ENCODE assay signal across 14 cellular contexts in genomic region chrX:8245411-8245810, GRCh38.
DNase-seq lines count a peak whose midpoint lies in the region; ATAC-seq and TF ChIP-seq lines count a peak whose summit lies in the region.
"Had no signal": no experiment of that assay in that cellular context is flagged by ENCODE, and none has a peak within 500 bp of the region (broad histone marks: within the 10 kb centered on the region; RNA-seq: fewer than 3 reads in every experiment).

No MANE protein-coding gene starts in this region.

- TF ChIP-seq POLR2A in body of pancreas (IDR thresholded peaks at IDR 0.05) (no peak), tibial nerve (IDR thresholded peaks at IDR 0.05) (no peak)

- H3K27me3 Mint-ChIP-seq in nephron progenitor cell (ENCODE audit: low read depth, poor library complexity), result peaks cover 4% of the 10 kb centered on the region
- no peaks in the 10 kb centered on the region for H3K27me3 Mint-ChIP-seq in CD4-positive, alpha-beta T cell
- H3K27me3 Mint-ChIP-seq: CD4-positive, CD25-positive, alpha-beta regulatory T cell; IgD-negative memory B cell had no signal

- no peak overlapping the region for H3K4me3 Mint-ChIP-seq in nephron progenitor cell
- no peak overlapping the region for H3K4me3 Mint-ChIP-seq in CD4-positive, alpha-beta T cell
- H3K4me3 Mint-ChIP-seq: CD4-positive, CD25-positive, alpha-beta regulatory T cell; IgD-negative memory B cell had no signal

- CTCF ChIA-PET in CD4-positive, alpha-beta T cell (lab: Charles Lee), result no interaction called here

- H3K27ac ChIP-seq in body of pancreas (no peak overlapping the region), tibial nerve (no peak overlapping the region)
- no peak overlapping the region for H3K27ac ChIP-seq in CD4-positive, alpha-beta T cell (ENCODE audit: low read depth, low read length)

- H3K36me3 Mint-ChIP-seq in nephron progenitor cell (ENCODE audit: low read depth), result no peaks in the 10 kb centered on the region
- no peaks in the 10 kb centered on the region for H3K36me3 Mint-ChIP-seq in CD4-positive, alpha-beta T cell (ENCODE audit: low read depth)
- H3K36me3 Mint-ChIP-seq: CD4-positive, CD25-positive, alpha-beta regulatory T cell; IgD-negative memory B cell had no signal

- DNase-seq in RKO (ENCODE audit: low spot score) (peak; percentile 2), epithelial cell of esophagus (ENCODE audit: low read depth) (peak; percentile 23), nephron progenitor cell (peak; percentile 31), body of pancreas (no peak), tibial nerve (ENCODE audit: low spot score in 2 of 2) (no peak)
- no peak for DNase-seq in CD4-positive, alpha-beta T cell
- DNase-seq: CD4-positive, CD25-positive, alpha-beta regulatory T cell; HCEC 1CT; NCI-H1417; NCI-H1930; NCI-H446; OCI-M1 had no signal

- no peak overlapping the region for H3K27ac Mint-ChIP-seq in nephron progenitor cell
- H3K27ac Mint-ChIP-seq in CD4-positive, alpha-beta T cell, result no peak overlapping the region
- H3K27ac Mint-ChIP-seq: CD4-positive, CD25-positive, alpha-beta regulatory T cell had no signal

- POLR2A ChIA-PET in CD4-positive, alpha-beta T cell (lab: Charles Lee), result no interaction called here

- no peak overlapping the region for H3K4me3 ChIP-seq in epithelial cell of esophagus (ENCODE audit: low read length)
- H3K4me3 ChIP-seq in body of pancreas, result no peak overlapping the region
- no peak overlapping the region for H3K4me3 ChIP-seq in tibial nerve

- H3K36me3 ChIP-seq in body of pancreas (replicated peaks in 1 of 2; ENCODE audit: insufficient read depth in 1 of 2, low read depth in 2 of 2), result no peaks in the 10 kb centered on the region
- no peaks in the 10 kb centered on the region for H3K36me3 ChIP-seq in tibial nerve

- no peaks in the 10 kb centered on the region for H3K4me1 ChIP-seq in body of pancreas
- H3K4me1 ChIP-seq in tibial nerve, result no peaks in the 10 kb centered on the region

- intact Hi-C loops in body of pancreas (cut with DNase I), result no loop called here
- intact Hi-C loops in CD4-positive, alpha-beta T cell (cut with DNase I, micrococcal nuclease), result no loop called here

- TF ChIP-seq EP300 in Ishikawa (IDR thresholded peaks at IDR 0.05; ENCODE audit: borderline replicate concordance) (no peak), tibial nerve (IDR thresholded peaks at IDR 0.05) (no peak)

- H3K9me3 Mint-ChIP-seq in nephron progenitor cell, result no peaks in the 10 kb centered on the region
- no peaks in the 10 kb centered on the region for H3K9me3 Mint-ChIP-seq in CD4-positive, alpha-beta T cell

- TF ChIP-seq CTCF in epithelial cell of esophagus (IDR thresholded peaks at IDR 0.05; ENCODE audit: insufficient read depth, low read depth, low read length, missing control alignments) (no peak), nephron progenitor cell (IDR thresholded peaks at IDR 0.05) (no peak), body of pancreas (IDR thresholded peaks at IDR 0.05) (no peak), tibial nerve (IDR thresholded peaks at IDR 0.05) (no peak)
- TF ChIP-seq CTCF in CD4-positive, alpha-beta T cell (IDR thresholded peaks at IDR 0.05), result no peak

- no peak for ATAC-seq in body of pancreas
- no peak for ATAC-seq in CD4-positive, alpha-beta T cell (ENCODE audit: poor library complexity)

- H3K4me1 Mint-ChIP-seq in nephron progenitor cell, result no peaks in the 10 kb centered on the region
- no peaks in the 10 kb centered on the region for H3K4me1 Mint-ChIP-seq in CD4-positive, alpha-beta T cell (ENCODE audit: low read depth)
- H3K4me1 Mint-ChIP-seq: CD4-positive, CD25-positive, alpha-beta regulatory T cell; IgD-negative memory B cell had no signal

- 92 to 100% methylated on average over 1 of the region's 1 CpG for WGBS in body of pancreas, 2 donors
- 89 to 93% methylated on average over 1 of the region's 1 CpG for WGBS in tibial nerve, 2 donors

- H3K9me3 ChIP-seq in body of pancreas (no peaks in the 10 kb centered on the region), tibial nerve (no peaks in the 10 kb centered on the region)
- no peaks in the 10 kb centered on the region for H3K9me3 ChIP-seq in CD4-positive, alpha-beta T cell (ENCODE audit: control insufficient read depth, low read length)

- no peak for TF ChIP-seq RAD21 in Ishikawa (IDR thresholded peaks at IDR 0.05; ENCODE audit: low read depth)

- H3K27me3 ChIP-seq in body of pancreas (no peaks in the 10 kb centered on the region), tibial nerve (no peaks in the 10 kb centered on the region)
- H3K27me3 ChIP-seq in CD4-positive, alpha-beta T cell (ENCODE audit: control insufficient read depth, insufficient read depth, low read length), result no peaks in the 10 kb centered on the region

TF ChIP-seq in Ishikawa, 13 proteins besides CTCF, POLR2A, EP300 and RAD21:
- TF ChIP-seq REST (IDR thresholded peaks at IDR 0.05; ENCODE audit: low read depth) (peak; percentile 55; the same call in 1 of the 2 replicates), TEAD4 (IDR thresholded peaks at IDR 0.05) (no peak), TCF12 (IDR thresholded peaks at IDR 0.05; ENCODE audit: low read depth) (no peak)

Comparison
In these comparisons a context has a peak if more than half of its experiments do, and no peak if none do; other contexts are left out.
1. DNase-seq: peak in RKO (single experiment), epithelial cell of esophagus (single experiment) and nephron progenitor cell (single experiment); none in body of pancreas (0 of 4), CD4-positive, alpha-beta T cell (0 of 10) and tibial nerve (0 of 2).